Comparison of ENCODE assay signal across 8 cellular contexts in the genomic region with DNA sequence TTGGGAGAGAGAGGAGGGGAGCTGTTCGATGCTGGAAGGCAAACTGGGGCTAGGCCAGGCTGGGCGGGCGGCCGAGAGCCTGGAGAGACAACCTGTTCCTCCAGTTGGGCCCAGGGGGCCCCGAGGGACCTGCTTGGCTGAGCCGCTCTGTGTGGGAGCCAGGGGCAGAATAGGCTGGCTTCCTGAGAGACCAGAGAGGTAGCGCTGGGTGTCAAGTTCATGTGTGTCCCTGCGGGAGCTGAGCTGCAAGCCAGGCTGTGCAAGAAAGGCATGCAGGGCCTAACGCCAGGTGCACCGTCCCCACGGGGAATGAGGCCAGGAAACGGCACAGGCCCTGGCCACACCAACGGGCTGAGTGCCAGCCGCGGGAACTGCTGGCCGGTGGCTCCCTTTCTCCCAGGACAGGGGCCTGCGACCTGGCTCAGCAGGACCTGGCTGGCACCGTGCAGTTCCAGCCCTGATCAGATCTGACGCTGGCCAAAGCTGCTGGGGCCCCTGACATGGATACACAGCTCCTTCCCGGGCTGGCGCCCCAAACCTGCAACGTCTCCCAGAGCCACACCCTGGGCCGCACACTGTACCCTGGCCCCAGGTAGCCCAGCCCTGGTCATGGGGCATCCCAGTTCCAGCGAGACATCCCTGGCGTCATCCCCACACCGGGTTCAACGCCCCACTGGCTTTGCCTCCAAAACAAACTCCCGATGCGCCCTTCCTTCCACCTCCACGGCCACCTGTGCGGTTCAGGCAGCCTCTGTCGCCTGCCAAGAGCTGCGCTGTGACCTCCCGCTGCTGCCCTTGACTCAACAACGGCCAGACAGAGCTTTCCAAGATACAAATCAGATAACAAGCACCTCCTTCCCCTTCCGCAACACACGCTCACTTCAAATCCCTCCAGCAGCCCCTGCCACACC.
DNase-seq lines count a peak whose midpoint lies in the region; ATAC-seq and TF ChIP-seq lines count a peak whose summit lies in the region.

No MANE protein-coding gene starts in this region.

- H3K79me2 ChIP-seq in Karpas-422 (ENCODE audit: low read length): peaks cover 17% of the 10 kb centered on the region

- H3K9me3 ChIP-seq in Karpas-422 (ENCODE audit: low read length) (no peaks in the 10 kb centered on the region), adrenal gland (replicated peaks in 1 of 3) (no peaks in the 10 kb centered on the region), suprapubic skin (no peaks in the 10 kb centered on the region)

- H3K9me2 ChIP-seq in Karpas-422 (replicated peaks; ENCODE audit: insufficient read depth, low read length): no peaks in the 10 kb centered on the region

- TF ChIP-seq POLR2A in adrenal gland (IDR thresholded peaks at IDR 0.05) (peak in 1 of 2 donors; percentile 11), suprapubic skin (IDR thresholded peaks at IDR 0.05) (no peak)

- TF ChIP-seq CTCF in adrenal gland (IDR thresholded peaks at IDR 0.05) (peak in 1 of 6 experiments; percentile 7), suprapubic skin (IDR thresholded peaks at IDR 0.05) (no peak)

- H3K4me3 ChIP-seq in Karpas-422 (ENCODE audit: low read length): peak overlapping the region; percentile 51; the same call in 1 of the 2 replicates
- H3K4me3 ChIP-seq in adrenal gland: no peak overlapping the region
- H3K4me3 ChIP-seq in suprapubic skin: no peak overlapping the region

- H3K36me3 ChIP-seq in Karpas-422 (ENCODE audit: insufficient read depth, low read length) (peaks cover 11% of the 10 kb centered on the region; the same call in 1 of the 2 replicates), adrenal gland (replicated peaks in 1 of 2) (peaks cover 0 to 73% of the 10 kb centered on the region in 2 donors), suprapubic skin (peaks cover 67% of the 10 kb centered on the region)

- peak overlapping the region; percentile 70 for H3K9ac ChIP-seq in Karpas-422 (ENCODE audit: low read length)

- H2AFZ ChIP-seq in Karpas-422 (ENCODE audit: low read length): no peak overlapping the region

- H3K27me3 ChIP-seq in Karpas-422 (ENCODE audit: low read length) (no peaks in the 10 kb centered on the region), adrenal gland (no peaks in the 10 kb centered on the region), suprapubic skin (no peaks in the 10 kb centered on the region)

- peak overlapping the region; percentile 71 for H3K4me2 ChIP-seq in Karpas-422 (ENCODE audit: low read depth, low read length, poor library complexity, severe bottlenecking)

- intact Hi-C loops in adrenal gland (cut with DNase I): no loop called here
- intact Hi-C loops in left colon (cut with DNase I, micrococcal nuclease): no loop called here

- no peak for TF ChIP-seq EP300 in suprapubic skin (IDR thresholded peaks at IDR 0.05)

- H3K27ac ChIP-seq in Karpas-422 (ENCODE audit: low read length) (peak overlapping the region; percentile 96), adrenal gland (peak overlapping the region in 4 of 5 donors; percentile 49 to 87 (median 69)), suprapubic skin (peak overlapping the region; percentile 68)

- DNase-seq in Karpas-422 (peak; percentile 96), adrenal gland (peak in 6 of 7 donors; percentile 72 to 88 (median 80)), left colon (peak; percentile 73 to 80), suprapubic skin (ENCODE audit: low spot score in 2 of 2) (peak; percentile 87 to 94), epidermal melanocyte (ENCODE audit: insufficient read length, low spot score) (no peak)
- no peak for DNase-seq in activated naive CD4-positive, alpha-beta T cell treated with Interleukin-2 at 50 U/mL for 16 hours

- ATAC-seq in left colon (peak; percentile 84), HG02885 (IDR thresholded peaks at IDR 0.05; ENCODE audit: poor library complexity, unreplicated experiment) (no peak), GM21717 (IDR thresholded peaks at IDR 0.05; ENCODE audit: unreplicated experiment) (no peak)

- 32 to 58% (median 38%) methylated on average over 13 to 37 of the region's 37 CpGs for WGBS in adrenal gland, 4 donors
- 38% methylated on average over 16 of the region's 37 CpGs for WGBS in suprapubic skin

- H4K20me1 ChIP-seq in Karpas-422 (ENCODE audit: insufficient read depth, low read depth, low read length): no peaks in the 10 kb centered on the region; the same call in 1 of the 2 replicates

- H3K4me1 ChIP-seq in Karpas-422 (ENCODE audit: low read length) (peaks cover 59% of the 10 kb centered on the region), adrenal gland (replicated peaks in 1 of 2) (peaks cover 25 to 41% of the 10 kb centered on the region in 2 donors), suprapubic skin (peaks cover 43% of the 10 kb centered on the region)

Comparison
In these comparisons a context has a peak if more than half of its experiments do, and no peak if none do; other contexts are left out.
1. DNase-seq: peak in Karpas-422 (single experiment), adrenal gland (6 of 7), left colon (2 of 2) and suprapubic skin (2 of 2); none in epidermal melanocyte (single experiment) and activated naive CD4-positive, alpha-beta T cell treated with Interleukin-2 at 50 U/mL for 16 hours (single experiment).
2. Peak in every context shown above with its lines, with median percentiles within 50 percentile points of each other: H3K27ac ChIP-seq.